ENCODE assay signal across 44 cellular contexts in the genomic region with DNA sequence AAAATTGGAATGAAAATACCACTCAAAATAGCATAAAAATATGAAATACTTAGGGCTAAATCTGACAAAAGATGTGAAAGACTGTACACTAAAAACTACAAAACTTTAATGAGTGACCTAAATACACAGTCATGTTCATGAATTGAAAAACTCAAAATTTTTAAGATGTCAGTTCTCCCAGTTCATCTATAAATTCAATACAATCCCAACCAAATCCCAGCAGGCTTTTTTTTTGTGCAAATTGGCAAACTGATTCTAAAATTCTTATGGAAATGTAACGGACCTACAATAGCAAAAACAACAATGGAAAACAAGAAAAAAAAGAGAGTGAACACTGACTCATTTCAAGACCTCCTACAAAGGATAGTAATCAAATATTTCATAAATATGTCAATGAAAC. TPM values are rescaled to one million over a fixed set of nuclear protein-coding genes. Genes with fewer than 3 reads are reported as not detected.
"Had no signal": no experiment of that assay in that cellular context is flagged by ENCODE, and none has a peak within 500 bp of the region (broad histone marks: within the 10 kb centered on the region; RNA-seq: fewer than 3 reads in every experiment).

No MANE protein-coding gene starts in this region.

- H3K4me1 ChIP-seq: adrenal gland, ascending aorta, body of pancreas, breast epithelium had no signal

- H3K9me3 ChIP-seq: adrenal gland, ascending aorta, body of pancreas, breast epithelium had no signal

- H3K4me3 Mint-ChIP-seq: activated naive CD4-positive, alpha-beta T cell treated with anti-CD3 and anti-CD28 coated beads for 36 hours; activated naive CD4-positive, alpha-beta T cell treated with anti-CD3 and anti-CD28 coated beads, Interleukin-2, amount 10 ng/mL, durations not matched to agents 7 days and 5 days; activated naive CD4-positive, alpha-beta T cell treated with anti-CD3 and anti-CD28 coated beads, Interleukin-2, amount 50 U/mL, for 24 hours; activated naive CD8-positive, alpha-beta T cell; activated naive CD8-positive, alpha-beta T cell treated with anti-CD3 and anti-CD28 coated beads for 36 hours; activated naive CD8-positive, alpha-beta T cell treated with anti-CD3 and anti-CD28 coated beads, Interleukin-2, amount 10 ng/mL, durations not matched to agents 7 days and 5 days; activated naive CD8-positive, alpha-beta T cell treated with anti-CD3 and anti-CD28 coated beads, Interleukin-2, amount 50 U/mL, for 24 hours; activated T-cell treated with anti-CD3 and anti-CD28 coated beads, Interleukin-2, amount 50 U/mL, for 24 hours; activated T-cell treated with anti-CD3 and anti-CD28 coated beads, Interleukin-2, amount 50 U/mL, for 4 hours; activated T-cell treated with anti-CD3 and anti-CD28 coated beads, Interleukin-2, amount 50 U/mL, for 72 hours; activated T-helper 1 cell treated with anti-CD3 and anti-CD28 coated beads, Interleukin-12 subunit alpha, Interleukin-12 subunit beta, Interleukin-2, Interleukin-4 antibody, amounts not matched to agents 30 ng/mL and 10 ng/mL and 1 ng/mL, durations not matched to agents 14 hours and 24 hours and 36 hours; activated T-helper 17 cell treated with anti-CD3 and anti-CD28 coated beads, Interleukin-2, amount 50 U/mL, for 72 hours; brain; central memory CD8-positive, alpha-beta T cell had no signal

- H3K36me3 Mint-ChIP-seq: activated naive CD4-positive, alpha-beta T cell treated with anti-CD3 and anti-CD28 coated beads, Interleukin-2, amount 10 ng/mL, durations not matched to agents 7 days and 5 days; activated naive CD4-positive, alpha-beta T cell treated with anti-CD3 and anti-CD28 coated beads, Interleukin-2, amount 50 U/mL, for 24 hours; activated naive CD4-positive, alpha-beta T cell treated with anti-CD3 and anti-CD28 coated beads, Interleukin-2, amount 50 U/mL, for 72 hours; activated naive CD8-positive, alpha-beta T cell treated with anti-CD3 and anti-CD28 coated beads for 36 hours; activated naive CD8-positive, alpha-beta T cell treated with anti-CD3 and anti-CD28 coated beads, Interleukin-2, amount 10 ng/mL, durations not matched to agents 7 days and 5 days; brain had no signal

- H3K4me1 Mint-ChIP-seq: activated naive CD4-positive, alpha-beta T cell treated with anti-CD3 and anti-CD28 coated beads, Interleukin-2, amount 50 U/mL, for 24 hours; activated naive CD8-positive, alpha-beta T cell treated with anti-CD3 and anti-CD28 coated beads for 36 hours; activated naive CD8-positive, alpha-beta T cell treated with anti-CD3 and anti-CD28 coated beads, Interleukin-2, amount 10 ng/mL, durations not matched to agents 7 days and 5 days; activated naive CD8-positive, alpha-beta T cell treated with anti-CD3 and anti-CD28 coated beads, Interleukin-2, amount 50 U/mL, for 24 hours; activated T-helper 17 cell treated with anti-CD3 and anti-CD28 coated beads, Interleukin-2, amount 50 U/mL, for 72 hours; central memory CD8-positive, alpha-beta T cell had no signal

- H3K4me3 ChIP-seq: adrenal gland, ascending aorta, body of pancreas, breast epithelium, cardiac muscle cell had no signal

- H3K27ac Mint-ChIP-seq: activated naive CD4-positive, alpha-beta T cell treated with anti-CD3 and anti-CD28 coated beads for 36 hours; activated naive CD4-positive, alpha-beta T cell treated with anti-CD3 and anti-CD28 coated beads, Interleukin-2, amount 10 ng/mL, durations not matched to agents 7 days and 5 days; activated naive CD4-positive, alpha-beta T cell treated with anti-CD3 and anti-CD28 coated beads, Interleukin-2, amount 50 U/mL, for 24 hours; activated naive CD4-positive, alpha-beta T cell treated with anti-CD3 and anti-CD28 coated beads, Interleukin-2, amount 50 U/mL, for 72 hours; activated naive CD8-positive, alpha-beta T cell; activated naive CD8-positive, alpha-beta T cell treated with anti-CD3 and anti-CD28 coated beads for 36 hours; activated naive CD8-positive, alpha-beta T cell treated with anti-CD3 and anti-CD28 coated beads, Interleukin-2, amount 10 ng/mL, durations not matched to agents 7 days and 5 days; activated naive CD8-positive, alpha-beta T cell treated with anti-CD3 and anti-CD28 coated beads, Interleukin-2, amount 50 U/mL, for 24 hours; activated T-cell treated with anti-CD3 and anti-CD28 coated beads, Interleukin-2, amount 50 U/mL, for 24 hours; activated T-cell treated with anti-CD3 and anti-CD28 coated beads, Interleukin-2, amount 50 U/mL, for 72 hours; activated T-helper 1 cell treated with anti-CD3 and anti-CD28 coated beads, Interleukin-12 subunit alpha, Interleukin-12 subunit beta, Interleukin-2, Interleukin-4 antibody, amounts not matched to agents 30 ng/mL and 10 ng/mL and 1 ng/mL, durations not matched to agents 14 hours and 24 hours and 36 hours; activated T-helper 17 cell treated with anti-CD3 and anti-CD28 coated beads, Interleukin-2, amount 50 U/mL, for 72 hours; activated T-helper 2 cell treated with anti-CD3 and anti-CD28 coated beads, Interferon-gamma antibody, Interleukin-2, Interleukin-4, amounts not matched to agents 10 μg/mL and 5 μg/mL and 100 μg/mL, durations not matched to agents 14 hours and 24 hours and 36 hours; brain had no signal

- FAIRE-seq: bronchial epithelial cell had no signal

- H3K27ac ChIP-seq: adrenal gland, ascending aorta, body of pancreas, brain microvascular endothelial cell, breast epithelium, cardiac muscle cell had no signal

- H3K36me3 ChIP-seq: adrenal gland, ascending aorta, brain microvascular endothelial cell, breast epithelium, cardiac muscle cell had no signal

- H3K9me3 Mint-ChIP-seq: activated naive CD4-positive, alpha-beta T cell treated with anti-CD3 and anti-CD28 coated beads for 36 hours; activated naive CD4-positive, alpha-beta T cell treated with anti-CD3 and anti-CD28 coated beads, Interleukin-2, amount 10 ng/mL, durations not matched to agents 7 days and 5 days; activated naive CD4-positive, alpha-beta T cell treated with anti-CD3 and anti-CD28 coated beads, Interleukin-2, amount 50 U/mL, for 24 hours; activated naive CD4-positive, alpha-beta T cell treated with anti-CD3 and anti-CD28 coated beads, Interleukin-2, amount 50 U/mL, for 72 hours; activated naive CD8-positive, alpha-beta T cell treated with anti-CD3 and anti-CD28 coated beads, Interleukin-2, amount 10 ng/mL, durations not matched to agents 7 days and 5 days; activated naive CD8-positive, alpha-beta T cell treated with anti-CD3 and anti-CD28 coated beads, Interleukin-2, amount 50 U/mL, for 24 hours; activated T-cell treated with anti-CD3 and anti-CD28 coated beads, Interleukin-2, amount 50 U/mL, for 24 hours; activated T-cell treated with anti-CD3 and anti-CD28 coated beads, Interleukin-2, amount 50 U/mL, for 4 hours; activated T-helper 1 cell treated with anti-CD3 and anti-CD28 coated beads, Interleukin-12 subunit alpha, Interleukin-12 subunit beta, Interleukin-2, Interleukin-4 antibody, amounts not matched to agents 30 ng/mL and 10 ng/mL and 1 ng/mL, durations not matched to agents 14 hours and 24 hours and 36 hours; activated T-helper 17 cell treated with anti-CD3 and anti-CD28 coated beads, Interleukin-2, amount 50 U/mL, for 72 hours; activated T-helper 2 cell treated with anti-CD3 and anti-CD28 coated beads, Interferon-gamma antibody, Interleukin-2, Interleukin-4, amounts not matched to agents 10 μg/mL and 5 μg/mL and 100 μg/mL, durations not matched to agents 14 hours and 24 hours and 36 hours; brain; central memory CD8-positive, alpha-beta T cell had no signal

- DNase-seq: activated effector memory CD4-positive, alpha-beta T cell treated with anti-CD3 and anti-CD28 coated beads, Interleukin-2, amount 50 U/mL, for 16 hours; activated effector memory CD4-positive, alpha-beta T cell treated with Interleukin-2 at 50 U/mL for 16 hours; activated gamma-delta T cell; activated gamma-delta T cell treated with Interleukin-2 at 50 U/mL for 16 hours; activated naive CD4-positive, alpha-beta T cell; activated naive CD4-positive, alpha-beta T cell treated with anti-CD3 and anti-CD28 coated beads for 36 hours; activated naive CD4-positive, alpha-beta T cell treated with anti-CD3 and anti-CD28 coated beads, Interleukin-2, amount 10 ng/mL, durations not matched to agents 7 days and 5 days; activated naive CD4-positive, alpha-beta T cell treated with Interleukin-2 at 50 U/mL for 16 hours; activated naive CD8-positive, alpha-beta T cell treated with anti-CD3 and anti-CD28 coated beads for 36 hours; activated naive CD8-positive, alpha-beta T cell treated with anti-CD3 and anti-CD28 coated beads, Interleukin-2, amount 10 ng/mL, durations not matched to agents 7 days and 5 days; activated naive CD8-positive, alpha-beta T cell treated with anti-CD3 and anti-CD28 coated beads, Interleukin-2, amount 50 U/mL, for 24 hours; activated T-cell treated with anti-CD3 and anti-CD28 coated beads for 4 hours; activated T-cell treated with anti-CD3 and anti-CD28 coated beads, Interleukin-2, amount 50 U/mL, for 1 hour; activated T-cell treated with anti-CD3 and anti-CD28 coated beads, Interleukin-2, amount 50 U/mL, for 24 hours; activated T-cell treated with anti-CD3 and anti-CD28 coated beads, Interleukin-2, amount 50 U/mL, for 4 hours; activated T-cell treated with anti-CD3 and anti-CD28 coated beads, Interleukin-2, amount 50 U/mL, for 48 hours; activated T-cell treated with anti-CD3 and anti-CD28 coated beads, Interleukin-2, amount 50 U/mL, for 72 hours; adrenal gland; amniotic stem cell; amygdala; anterior cingulate cortex; aorta; body of pancreas; brain microvascular endothelial cell; caudate nucleus; central memory CD4-positive, alpha-beta T cell; cerebellar nuclear complex had no signal

- H3K27me3 ChIP-seq: adrenal gland, ascending aorta, body of pancreas, brain microvascular endothelial cell, breast epithelium, cardiac muscle cell had no signal

- H3K27me3 Mint-ChIP-seq: activated naive CD4-positive, alpha-beta T cell treated with anti-CD3 and anti-CD28 coated beads, Interleukin-2, amount 50 U/mL, for 24 hours; activated naive CD8-positive, alpha-beta T cell treated with anti-CD3 and anti-CD28 coated beads for 36 hours; activated T-cell treated with anti-CD3 and anti-CD28 coated beads, Interleukin-2, amount 50 U/mL, for 24 hours; activated T-helper 17 cell treated with anti-CD3 and anti-CD28 coated beads, Interleukin-2, amount 50 U/mL, for 72 hours had no signal

RNA-seq across cellular contexts. Expression of a gene that starts 46.4 kb away (rescaled TPM):
- total RNA-seq: activated naive CD4-positive, alpha-beta T cell treated with anti-CD3 and anti-CD28 coated beads for 36 hours; activated naive CD4-positive, alpha-beta T cell treated with anti-CD3 and anti-CD28 coated beads, Interleukin-2, amount 50 U/mL, for 72 hours; activated naive CD8-positive, alpha-beta T cell treated with anti-CD3 and anti-CD28 coated beads for 36 hours; activated naive CD8-positive, alpha-beta T cell treated with anti-CD3 and anti-CD28 coated beads, Interleukin-2, amount 10 ng/mL, durations not matched to agents 7 days and 5 days; activated T-cell treated with anti-CD3 and anti-CD28 coated beads, Interleukin-2, amount 50 U/mL, for 4 hours; activated T-cell treated with anti-CD3 and anti-CD28 coated beads, Interleukin-2, amount 50 U/mL, for 72 hours; activated T-helper 1 cell treated with anti-CD3 and anti-CD28 coated beads, Interleukin-12 subunit alpha, Interleukin-12 subunit beta, Interleukin-2, Interleukin-4 antibody, amounts not matched to agents 30 ng/mL and 10 ng/mL and 1 ng/mL, durations not matched to agents 14 hours and 24 hours and 36 hours; activated T-helper 2 cell treated with anti-CD3 and anti-CD28 coated beads, Interferon-gamma antibody, Interleukin-2, Interleukin-4, amounts not matched to agents 10 μg/mL and 5 μg/mL and 100 μg/mL, durations not matched to agents 14 hours and 24 hours and 36 hours; adrenal gland; aorta; ascending aorta; astrocyte; body of pancreas; breast epithelium; cardiac muscle cell; cardiac septum; cerebellum; chondrocyte had no signal
- polyA plus RNA-seq: adipose tissue, cardiac muscle cell had no signal
